ENCODE assay signal across 17 cellular contexts in genomic region chr6:109793015-109793414, GRCh38.
DNase-seq lines count a peak whose midpoint lies in the region; FAIRE-seq and TF ChIP-seq lines count a peak whose summit lies in the region.
"Had no signal": no experiment of that assay in that cellular context is flagged by ENCODE, and none has a peak within 500 bp of the region (broad histone marks: within the 10 kb centered on the region; RNA-seq: fewer than 3 reads in every experiment).

No MANE protein-coding gene starts in this region.

- peak overlapping the region; percentile 54 for H3K9ac ChIP-seq in endothelial cell of umbilical vein (replicated peaks; ENCODE audit: extremely low read depth, insufficient read depth, low read length)

- H3K4me2 ChIP-seq in endothelial cell of umbilical vein (ENCODE audit: insufficient read depth, low read length), result peak overlapping the region; percentile 57

- H3K4me3 Mint-ChIP-seq in MCF 10A (ENCODE audit: unreplicated experiment), result no peak overlapping the region
- H3K4me3 Mint-ChIP-seq: T-helper 1 cell treated with Interleukin-12 subunit alpha and Interleukin-12 subunit beta and Interleukin-4 antibody, amounts not matched to agents 30 μg/mL and 1 μg/mL, for 36 hours had no signal

- dilution Hi-C loops in endothelial cell of umbilical vein (cut with MboI; ENCODE audit: extremely low pct_ligation_motif_present, low sequenced_read_pairs), result no loop called here

- DNase-seq in MCF 10A (ENCODE audit: unreplicated experiment) (peak; percentile 3), breast epithelium (ENCODE audit: low spot score in 2 of 2) (no peak), endothelial cell of umbilical vein (ENCODE audit: low read depth, low spot score) (peak; percentile 4), transverse colon (no peak), H4 (ENCODE audit: low spot score) (no peak), COLO668 (lab: John Stamatoyannopoulos, UW; ENCODE audit: unreplicated experiment) (no peak), BE2C (no peak)
- DNase-seq: activated gamma-delta T cell; glutamatergic neuron; NCI-H2171; NK-92 treated with Interleukin-12 subunit alpha and Interleukin-12 subunit beta, amount 100 ng/mL, for 24 hours; stimulated activated naive CD4-positive, alpha-beta T cell treated with Interleukin-2 at 50 U/mL for 16 hours had no signal

- no peaks in the 10 kb centered on the region for H3K79me2 ChIP-seq in endothelial cell of umbilical vein (ENCODE audit: control insufficient read depth, insufficient read depth, low read length)

- H4K20me1 ChIP-seq in endothelial cell of umbilical vein (replicated peaks; ENCODE audit: control insufficient read depth, extremely low read depth, insufficient read depth, low read length), result no peaks in the 10 kb centered on the region

- BruUV-seq in MCF 10A (replicated peaks; lab: Mats Ljungman, UMichigan) (no TSS peak), endothelial cell of umbilical vein (replicated peaks; lab: Mats Ljungman, UMichigan) (no TSS peak)

- H2AFZ ChIP-seq in endothelial cell of umbilical vein (ENCODE audit: low read depth, low read length), result peak overlapping the region; percentile 39

- H3K4me3 ChIP-seq in breast epithelium, result no peak overlapping the region
- H3K4me3 ChIP-seq in endothelial cell of umbilical vein (replicated peaks in 1 of 3; ENCODE audit: insufficient read depth in 1 of 3, low read depth in 1 of 3, low read length in 3 of 3), result no peak overlapping the region
- H3K4me3 ChIP-seq in mesodermal cell (ENCODE audit: extremely low read depth, insufficient read depth, low read length, poor library complexity, severe bottlenecking), result no peak overlapping the region
- H3K4me3 ChIP-seq in transverse colon, result no peak overlapping the region
- H3K4me3 ChIP-seq in BE2C (ENCODE audit: low read depth, low read length), result no peak overlapping the region

- H3K36me3 Mint-ChIP-seq in MCF 10A (ENCODE audit: insufficient read depth, unreplicated experiment), result peaks cover 5% of the 10 kb centered on the region

- POLR2A ChIA-PET in MCF 10A (lab: Yijun Ruan, JAX), result interaction anchor here (0.5 to 1.0 kb wide), 3 partner anchors 9 to 751 kb away, joined by 3 to 5 read pairs (median 3); no protein-coding TSS in a partner anchor
- POLR2A ChIA-PET in endothelial cell of umbilical vein (lab: Charles Lee), result no interaction called here

- 83% methylated on average over 1 of the region's 1 CpG; no CpG with 5 or more reads in 1 of the 2 experiments for WGBS in mesodermal cell (ENCODE audit: insufficient coverage in 2 of 2), 2 experiments
- WGBS in transverse colon (ENCODE audit: low coverage in 1 of 2), 2 donors, result 56 to 74% methylated on average over 1 of the region's 1 CpG

- TF ChIP-seq POLR2A in breast epithelium (IDR thresholded peaks at IDR 0.05) (no peak), endothelial cell of umbilical vein (IDR thresholded peaks at IDR 0.05; ENCODE audit: low read depth, low read length) (no peak), transverse colon (IDR thresholded peaks at IDR 0.05) (no peak)

- no peaks in the 10 kb centered on the region for H3K9me1 ChIP-seq in endothelial cell of umbilical vein (replicated peaks; ENCODE audit: control insufficient read depth, extremely low read depth, insufficient read depth, low read length)

- TF ChIP-seq CTCF in MCF 10A (IDR thresholded peaks at IDR 0.05; ENCODE audit: unreplicated experiment) (no peak), breast epithelium (IDR thresholded peaks at IDR 0.05) (no peak), endothelial cell of umbilical vein (IDR thresholded peaks at IDR 0.05; ENCODE audit: extremely low read depth in 1 of 2, insufficient read depth in 1 of 2, low read depth in 1 of 2, low read length in 2 of 2) (no peak), transverse colon (IDR thresholded peaks at IDR 0.05) (no peak), BE2C (IDR thresholded peaks at IDR 0.05; ENCODE audit: low read depth, low read length) (no peak)

- no peaks in the 10 kb centered on the region for H3K27me3 Mint-ChIP-seq in MCF 10A (ENCODE audit: insufficient read depth, unreplicated experiment)

- H3K27me3 ChIP-seq in breast epithelium (no peaks in the 10 kb centered on the region), endothelial cell of umbilical vein (ENCODE audit: control insufficient read depth in 2 of 2, insufficient read depth in 2 of 2, low read length in 2 of 2) (no peaks in the 10 kb centered on the region), transverse colon (no peaks in the 10 kb centered on the region), BE2C (no peaks in the 10 kb centered on the region)

- H3K27ac ChIP-seq in breast epithelium, result peak overlapping the region in 1 of 2 donors; percentile 77
- H3K27ac ChIP-seq in endothelial cell of umbilical vein (ENCODE audit: insufficient read depth, low read depth, low read length), result peak overlapping the region; percentile 75
- H3K27ac ChIP-seq in mesodermal cell (ENCODE audit: low read depth, low read length, severe bottlenecking), result peak overlapping the region; percentile 30
- H3K27ac ChIP-seq in transverse colon, result peak overlapping the region; percentile 43 to 67 (median 50)

- H3K36me3 ChIP-seq in breast epithelium (no peaks in the 10 kb centered on the region), endothelial cell of umbilical vein (ENCODE audit: control insufficient read depth in 2 of 2, extremely low read depth in 1 of 2, insufficient read depth in 2 of 2, low read length in 2 of 2) (no peaks in the 10 kb centered on the region), mesodermal cell (ENCODE audit: control insufficient read depth, insufficient read depth, low read length) (no peaks in the 10 kb centered on the region), transverse colon (peaks cover 0 to 6% (median 0%) of the 10 kb centered on the region in 4 donors), BE2C (no peaks in the 10 kb centered on the region)

- TF ChIP-seq EP300 in transverse colon (IDR thresholded peaks at IDR 0.05; ENCODE audit: low read depth), result no peak

- FAIRE-seq in endothelial cell of umbilical vein (lab: Jason Lieb, UNC), result no peak
- FAIRE-seq: G401.6, GM12891, islet of Langerhans had no signal

- no peaks in the 10 kb centered on the region for H3K9me3 Mint-ChIP-seq in MCF 10A (ENCODE audit: unreplicated experiment)
- H3K9me3 Mint-ChIP-seq: T-helper 1 cell treated with Interleukin-12 subunit alpha and Interleukin-12 subunit beta and Interleukin-4 antibody, amounts not matched to agents 30 μg/mL and 1 μg/mL, for 36 hours had no signal

- H3K4me1 Mint-ChIP-seq in MCF 10A (ENCODE audit: insufficient read depth, unreplicated experiment), result peaks cover 17% of the 10 kb centered on the region

- CTCF ChIA-PET in MCF 10A (lab: Yijun Ruan, JAX), result interaction anchor here (0.7 to 1.2 kb wide), 3 partner anchors 9 to 247 kb away, joined by 3 read pairs; no protein-coding TSS in a partner anchor
- CTCF ChIA-PET in endothelial cell of umbilical vein (lab: Charles Lee), result interaction anchor here (0.7 to 3.5 kb wide), 3 partner anchors 10 to 246 kb away, joined by 3 to 13 read pairs (median 3); no protein-coding TSS in a partner anchor

- H3K4me1 ChIP-seq in breast epithelium (peaks cover 0 to 5% of the 10 kb centered on the region in 2 donors), endothelial cell of umbilical vein (ENCODE audit: control insufficient read depth, extremely low read depth, insufficient read depth, low read length) (peaks cover 38% of the 10 kb centered on the region), mesodermal cell (ENCODE audit: control insufficient read depth, insufficient read depth, low read length, poor library complexity, severe bottlenecking) (peaks cover 51% of the 10 kb centered on the region), transverse colon (peaks cover 0 to 18% (median 5%) of the 10 kb centered on the region in 4 donors), BE2C (no peaks in the 10 kb centered on the region; the same call in 1 of the 2 replicates)

- peak overlapping the region; percentile 96 for H3K27ac Mint-ChIP-seq in MCF 10A (ENCODE audit: low read depth, unreplicated experiment)

- intact Hi-C loops in MCF 10A (cut with micrococcal nuclease), result no loop called here
- intact Hi-C loops in breast epithelium (cut with DNase I; ENCODE audit: low total_unique reads), result no loop called here
- intact Hi-C loops in endothelial cell of umbilical vein (cut with micrococcal nuclease), result loop anchor here (1.0 kb wide), 1 partner anchor 597 kb away; no protein-coding TSS in a partner anchor
- intact Hi-C loops in transverse colon (cut with DNase I; ENCODE audit: low total_unique reads), result no loop called here

- H3K9me3 ChIP-seq in breast epithelium, result no peaks in the 10 kb centered on the region
- H3K9me3 ChIP-seq in endothelial cell of umbilical vein (replicated peaks; ENCODE audit: control insufficient read depth, insufficient read depth, low read length), result no peaks in the 10 kb centered on the region
- no peaks in the 10 kb centered on the region for H3K9me3 ChIP-seq in mesodermal cell (ENCODE audit: control insufficient read depth, low read length)
- no peaks in the 10 kb centered on the region for H3K9me3 ChIP-seq in transverse colon
- no peaks in the 10 kb centered on the region; the same call in 1 of the 2 replicates for H3K9me3 ChIP-seq in BE2C

- in situ Hi-C loops in transverse colon (cut with MboI; ENCODE audit: low pct_ligation_motif_present in 1 of 4, low pct_unique_long_range_greater_than_20kb in 1 of 4, low sequenced_read_pairs in 3 of 4), result no loop called here

TF ChIP-seq in endothelial cell of umbilical vein, 7 proteins besides CTCF, POLR2A, EP300 and RAD21:
- TF ChIP-seq MYC (IDR thresholded peaks at IDR 0.05; ENCODE audit: low read depth, low read length), result no peak
TF ChIP-seq in endothelial cell of umbilical vein: peak in this region for 0.

Comparison
In these comparisons a context has a peak if more than half of its experiments do, and no peak if none do; other contexts are left out.
1. DNase-seq: peak in MCF 10A (single experiment) and endothelial cell of umbilical vein (single experiment); none in breast epithelium (0 of 2), transverse colon (single experiment), H4 (single experiment), COLO668 (single experiment) and BE2C (single experiment).